ENCODE assay signal across 1 cellular context in the genomic region with DNA sequence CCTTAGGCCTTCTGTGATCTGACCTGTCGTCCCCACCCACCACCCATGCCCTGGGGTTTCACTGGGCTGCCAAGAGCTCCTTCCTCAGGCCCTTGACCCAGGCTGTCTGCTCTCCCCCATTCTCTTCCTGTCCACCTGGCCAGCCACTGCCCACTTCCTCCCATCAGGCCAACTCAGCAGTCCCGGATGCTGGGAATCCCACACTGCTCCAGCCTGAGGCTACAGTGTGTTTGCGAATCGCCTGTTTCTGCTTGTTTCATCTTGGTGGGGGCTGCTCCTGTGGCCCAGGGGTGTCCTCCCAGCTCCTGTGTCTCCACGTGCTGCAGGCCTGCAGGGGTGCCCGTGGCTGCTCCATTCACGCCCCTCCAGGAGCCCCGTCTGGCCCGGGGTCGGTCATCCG.
TF ChIP-seq lines count a peak whose summit lies in the region.

No MANE protein-coding gene starts in this region.

TF ChIP-seq in K562, 482 proteins besides CTCF, POLR2A, EP300 and RAD21:
- TF ChIP-seq SPI1 (IDR thresholded peaks at IDR 0.05; ENCODE audit: borderline replicate concordance, low read depth, low read length): 0 out of 2 replicates have a peak, but pooled peaks have one; percentile 13
- no peak for TF ChIP-seq NCOA2 (IDR thresholded peaks at IDR 0.05; ENCODE audit: partially characterized antibody in 2 of 2)
- TF ChIP-seq RUNX1 (IDR thresholded peaks at IDR 0.05; ENCODE audit: low read depth): no peak
